In the genomic region with DNA sequence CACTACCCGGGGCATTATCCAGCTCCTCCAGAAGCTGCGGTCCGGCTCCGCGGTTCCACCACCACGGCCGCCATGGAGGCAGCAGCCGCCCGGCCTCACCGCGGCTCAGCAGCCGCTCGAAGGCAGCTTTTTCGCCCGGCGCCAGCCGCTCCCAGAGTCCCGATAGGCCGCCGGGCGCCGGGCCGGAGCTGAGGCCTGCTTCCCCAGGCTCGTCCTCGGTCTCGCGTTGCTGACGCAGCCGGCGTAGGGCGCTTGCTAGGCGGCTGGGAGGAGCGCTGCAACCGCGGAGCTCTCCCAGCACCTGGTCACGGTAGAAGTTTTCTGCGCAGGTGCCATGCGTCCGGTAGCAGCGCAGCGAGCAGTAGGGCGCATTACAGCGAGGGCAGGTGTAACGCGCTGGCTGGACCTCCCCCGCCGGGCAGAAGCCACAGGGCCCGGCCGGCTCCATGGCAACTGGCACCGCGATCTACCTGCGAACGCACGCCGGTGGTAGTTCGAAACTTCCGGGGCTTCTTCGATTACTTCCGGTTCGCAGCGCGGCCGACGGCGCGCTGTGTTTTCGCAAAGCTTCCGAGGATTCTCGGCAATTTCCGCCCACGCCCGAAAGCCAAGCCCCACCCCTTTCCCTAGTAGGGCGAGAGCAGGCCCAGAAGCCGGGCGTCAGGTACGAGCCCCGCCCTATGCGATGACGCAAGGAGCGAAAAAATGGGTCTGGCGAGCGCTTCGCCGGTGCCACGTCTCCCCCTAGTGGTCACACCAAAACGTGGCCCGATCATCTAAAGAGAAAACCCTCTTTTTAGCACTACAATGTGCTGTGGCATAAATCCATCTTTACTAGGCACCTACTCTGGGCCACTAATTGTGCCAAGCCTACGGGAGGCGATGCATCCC, we compare ENCODE assay signal across 8 cellular contexts. TPM values are rescaled to one million over a fixed set of nuclear protein-coding genes. Genes with fewer than 3 reads are reported as not detected.
A peak's percentile ranks its signal among the peaks of the same experiment; 100 is the strongest.
DNase-seq lines count a peak whose midpoint lies in the region; TF ChIP-seq lines count a peak whose summit lies in the region.

A gene (minus strand): TSS at position 496 of the 891 bp plus-strand sequence. CDS start 48 bp downstream, at position 448.

- H3K36me3 ChIP-seq in effector memory CD4-positive, alpha-beta T cell (ENCODE audit: control insufficient read depth, insufficient read depth, low read length) = peaks cover 38% of the 10 kb centered on the region

- peak; percentile 86 for TF ChIP-seq CTCF in GM20000 (IDR thresholded peaks at IDR 0.05; ENCODE audit: extremely low read depth, missing control alignments)

- H3K27ac ChIP-seq in effector memory CD4-positive, alpha-beta T cell (ENCODE audit: insufficient read depth, low read length, poor library complexity, severe bottlenecking) = peak within 1 kb of the TSS; percentile 92

- H3K4me3 ChIP-seq in effector memory CD4-positive, alpha-beta T cell (ENCODE audit: insufficient read depth, low read depth, low read length, poor library complexity, severe bottlenecking) = peak within 1 kb of the TSS; percentile 72

- H3K27me3 ChIP-seq in effector memory CD4-positive, alpha-beta T cell (replicated peaks; ENCODE audit: control insufficient read depth, insufficient read depth, low read length, poor library complexity, severe bottlenecking) = no peaks in the 10 kb centered on the region

- H3K9me3 ChIP-seq in effector memory CD4-positive, alpha-beta T cell (ENCODE audit: control insufficient read depth, low read length) = no peaks in the 10 kb centered on the region

- H3K4me1 ChIP-seq in effector memory CD4-positive, alpha-beta T cell (ENCODE audit: control insufficient read depth, insufficient read depth, low read length, poor library complexity, severe bottlenecking) = peaks cover 36% of the 10 kb centered on the region

- DNase-seq in COR-L47 (lab: John Stamatoyannopoulos, UW) = peak; percentile 100
- DNase-seq in GM20000 (ENCODE audit: low spot score) = peak; percentile 95
- DNase-seq in HT1080 (ENCODE audit: low read depth) = peak; percentile 98
- peak; percentile 98 to 99 for DNase-seq in NOMO-1 (lab: John Stamatoyannopoulos, UW; ENCODE audit: unreplicated experiment in 2 of 2)
- DNase-seq in activated CD8-positive, alpha-beta memory T cell treated with anti-CD3 and anti-CD28 coated beads for 4 hours (ENCODE audit: low read depth in 2 of 2) = peak; percentile 100
- DNase-seq in effector memory CD4-positive, alpha-beta T cell = peak; percentile 99 to 100 (median 100)
- DNase-seq in medulla oblongata (ENCODE audit: extremely low spot score) = peak; percentile 99
- peak; percentile 100 for DNase-seq in stimulated activated CD8-positive, alpha-beta memory T cell treated with anti-CD3 and anti-CD28 coated beads, Interleukin-12 subunit alpha, Interleukin-12 subunit beta, amount 100 ng/mL, for 24 hours (ENCODE audit: extremely low read depth)

RNA-seq across cellular contexts. Expression of the gene that starts here (rescaled TPM):
- 42.9 and 43.6 TPM in 2 replicates for total RNA-seq in HT1080 (2014; rRNA removed; shearing (Covaris generic))
- 27.8 and 29.8 TPM in 2 replicates for polyA plus RNA-seq in HT1080 (2015; cell fraction: cytosol; rRNA removed)
- polyA plus RNA-seq in HT1080 (2015; cell fraction: nucleus; rRNA removed) = 23.5 and 30.4 TPM in 2 replicates

Comparison
In these comparisons a context has a peak if more than half of its experiments do, and no peak if none do; other contexts are left out.
1. Peak in every context shown above with its lines: DNase-seq, H3K4me3 ChIP-seq and H3K27ac ChIP-seq.